ENCODE assay signal across 20 cellular contexts in genomic region chr11:132604446-132604845, GRCh38.
DNase-seq lines count a peak whose midpoint lies in the region; ATAC-seq and TF ChIP-seq lines count a peak whose summit lies in the region.
"Had no signal": no experiment of that assay in that cellular context is flagged by ENCODE, and none has a peak within 500 bp of the region (broad histone marks: within the 10 kb centered on the region; RNA-seq: fewer than 3 reads in every experiment).

No MANE protein-coding gene starts in this region.

- no peak overlapping the region for H3K56ac ChIP-seq in IMR-90 (ENCODE audit: extremely low read depth, insufficient read depth, low read length)

- CTCF ChIA-PET in IMR-90 (lab: Yijun Ruan, JAX) = interaction anchor here (1.0 to 1.6 kb wide), 2 partner anchors 11 to 28 kb away, joined by 3 to 4 read pairs; no protein-coding TSS in a partner anchor

- H4K91ac ChIP-seq in IMR-90 (ENCODE audit: insufficient read depth, low read depth, low read length) = peak overlapping the region; percentile 55; the same call in 1 of the 2 replicates

- H2BK15ac ChIP-seq in IMR-90 (ENCODE audit: low read depth, low read length) = no peak overlapping the region

- H3K23ac ChIP-seq in IMR-90 (ENCODE audit: low read depth, low read length) = no peak overlapping the region

- no peaks in the 10 kb centered on the region for H3K79me1 ChIP-seq in IMR-90 (ENCODE audit: low read depth in 1 of 2, low read length in 2 of 2)

- TF ChIP-seq POLR2A in IMR-90 (IDR thresholded peaks at IDR 0.05; ENCODE audit: low read depth, low read length) (no peak), sigmoid colon (IDR thresholded peaks at IDR 0.05) (no peak)

- H2AK9ac ChIP-seq in IMR-90 (replicated peaks; ENCODE audit: low read depth, low read length, poor library complexity) = no peak overlapping the region

- no peak overlapping the region for H3K4me3 ChIP-seq in AG10803 (ENCODE audit: low read length)
- H3K4me3 ChIP-seq in IMR-90 (ENCODE audit: insufficient read depth, low read depth, low read length) = no peak overlapping the region
- H3K4me3 ChIP-seq in epithelial cell of proximal tubule (ENCODE audit: low read depth, low read length) = no peak overlapping the region
- no peak overlapping the region for H3K4me3 ChIP-seq in sigmoid colon
- H3K4me3 ChIP-seq: esophagus muscularis mucosa, SJCRH30, skin epidermis had no signal

- peak overlapping the region; percentile 43 to 52; a peak in 1 of 4 replicates for H4K8ac ChIP-seq in IMR-90 (ENCODE audit: low read depth in 2 of 2, low read length in 2 of 2)

- no peaks in the 10 kb centered on the region for H4K20me1 ChIP-seq in IMR-90 (ENCODE audit: insufficient read depth, low read length)

- TF ChIP-seq EP300 in sigmoid colon (IDR thresholded peaks at IDR 0.05) = no peak

- H3K4me1 ChIP-seq in IMR-90 (ENCODE audit: control insufficient read depth, insufficient read depth, low read length) = peaks cover 7% of the 10 kb centered on the region; the same call in 1 of the 2 replicates
- no peaks in the 10 kb centered on the region for H3K4me1 ChIP-seq in sigmoid colon
- H3K4me1 ChIP-seq: esophagus muscularis mucosa, SJCRH30 had no signal

- H2BK120ac ChIP-seq in IMR-90 (ENCODE audit: low read depth, low read length) = peak overlapping the region; percentile 71

- peak overlapping the region; percentile 69; the same call in 1 of the 2 replicates for H3K18ac ChIP-seq in IMR-90 (ENCODE audit: low read depth, low read length)

- peak overlapping the region; percentile 59; the same call in 1 of the 2 replicates for H3K4me2 ChIP-seq in IMR-90 (ENCODE audit: low read depth, low read length)

- H3K36me3 ChIP-seq in IMR-90 (ENCODE audit: control insufficient read depth, insufficient read depth, low read length) = no peaks in the 10 kb centered on the region
- no peaks in the 10 kb centered on the region for H3K36me3 ChIP-seq in sigmoid colon
- H3K36me3 ChIP-seq: esophagus muscularis mucosa, SJCRH30 had no signal

- TF ChIP-seq CTCF in AG10803 (conservative IDR thresholded peaks at IDR 0.05; ENCODE audit: low read length) (no peak), IMR-90 (conservative IDR thresholded peaks at IDR 0.05; ENCODE audit: low read depth, low read length) (no peak), epithelial cell of proximal tubule (conservative IDR thresholded peaks at IDR 0.05; ENCODE audit: low read depth, low read length) (no peak), sigmoid colon (IDR thresholded peaks at IDR 0.05) (no peak)

- H3K9me3 ChIP-seq in IMR-90 (ENCODE audit: control insufficient read depth, insufficient read depth, low read length) = no peaks in the 10 kb centered on the region
- H3K9me3 ChIP-seq in sigmoid colon = no peaks in the 10 kb centered on the region
- H3K9me3 ChIP-seq: esophagus muscularis mucosa, SJCRH30 had no signal

- H3K27ac ChIP-seq in IMR-90 (ENCODE audit: insufficient read depth, low read length) = no peak overlapping the region
- H3K27ac ChIP-seq in sigmoid colon = no peak overlapping the region
- H3K27ac ChIP-seq: esophagus muscularis mucosa, SJCRH30, skin epidermis had no signal

- H4K5ac ChIP-seq in IMR-90 (ENCODE audit: low read depth, low read length) = no peak overlapping the region

- H2BK5ac ChIP-seq in IMR-90 (ENCODE audit: low read depth, low read length, poor library complexity, severe bottlenecking) = peak overlapping the region; percentile 67

- dilution Hi-C loops in IMR-90 (cut with HindIII; ENCODE audit: low sequenced_read_pairs, unreplicated experiment) = no loop called here

- in situ Hi-C loops in IMR-90 (cut with MboI; ENCODE audit: low sequenced_read_pairs) = no loop called here

- no peak for TF ChIP-seq RAD21 in IMR-90 (IDR thresholded peaks at IDR 0.05; ENCODE audit: low read length)

- POLR2A ChIA-PET in IMR-90 (lab: Charles Lee; ENCODE audit: unreplicated experiment) = no interaction called here

- intact Hi-C loops in IMR-90 (cut with micrococcal nuclease) (no loop called here), sigmoid colon (cut with DNase I) (no loop called here)

- H3K14ac ChIP-seq in IMR-90 (replicated peaks; ENCODE audit: low read depth, low read length) = no peak overlapping the region

- H3K9me1 ChIP-seq in IMR-90 (ENCODE audit: insufficient read depth, low read length) = no peaks in the 10 kb centered on the region

- ATAC-seq in IMR-90 (ENCODE audit: low read depth) (peak; percentile 73), HG03521 (IDR thresholded peaks at IDR 0.05; ENCODE audit: unreplicated experiment) (no peak)
- ATAC-seq: left lobe of liver had no signal

- H3K4ac ChIP-seq in IMR-90 (ENCODE audit: low read depth, low read length) = peak overlapping the region; percentile 49; the same call in 1 of the 2 replicates

- H3K27me3 ChIP-seq in IMR-90 (ENCODE audit: control insufficient read depth, insufficient read depth, low read length) (no peaks in the 10 kb centered on the region), sigmoid colon (peaks cover 0 to 4% (median 0%) of the 10 kb centered on the region in 3 donors)
- H3K27me3 ChIP-seq: SJCRH30 had no signal

- peak overlapping the region; percentile 73 for H2AFZ ChIP-seq in IMR-90 (replicated peaks; ENCODE audit: low read length, poor library complexity)

- H2AK5ac ChIP-seq in IMR-90 (ENCODE audit: low read depth, low read length) = no peak overlapping the region

- peak overlapping the region; percentile 61 for H2BK20ac ChIP-seq in IMR-90 (ENCODE audit: low read depth, low read length)

- no TSS peak for BruUV-seq in IMR-90 (replicated peaks; lab: Mats Ljungman, UMichigan)

- no peak overlapping the region for H3K9ac ChIP-seq in IMR-90 (ENCODE audit: low read depth, low read length)

- WGBS in IMR-90 (ENCODE audit: extremely low coverage in 2 of 2, insufficient read length in 1 of 2), 2 experiments = no CpG with 5 or more reads among the region's 2 CpGs
- 61 to 76% methylated on average over 2 of the region's 2 CpGs for WGBS in sigmoid colon, 2 donors

- DNase-seq in AG10803 (ENCODE audit: low read depth) = peak; percentile 86
- peak; percentile 63 for DNase-seq in IMR-90
- DNase-seq in epithelial cell of proximal tubule (ENCODE audit: low read depth) = peak; percentile 7
- DNase-seq in myocyte (ENCODE audit: low read depth) = peak; percentile 12
- no peak for DNase-seq in NCI-H2227 (lab: John Stamatoyannopoulos, UW; ENCODE audit: unreplicated experiment)
- no peak for DNase-seq in sigmoid colon
- no peak for DNase-seq in NCI-H1436 (lab: John Stamatoyannopoulos, UW)
- DNase-seq: activated CD4-positive, alpha-beta T cell treated with anti-CD3 and anti-CD28 coated beads for 1 hour; activated gamma-delta T cell treated with Interleukin-2 at 50 U/mL for 16 hours; aorta; MV-4-11; NCI-H2081 treated with DMSO at 0.1 percent for 48 hours; NCI-H524 treated with DMSO at 0.1 percent for 48 hours; occipital lobe; SJCRH30; stimulated activated CD4-positive, alpha-beta T cell treated with anti-CD3 and anti-CD28 coated beads, Interleukin-4, amount 100 ng/mL, for 1 hour had no signal

TF ChIP-seq in IMR-90, 13 proteins besides CTCF, POLR2A, EP300 and RAD21:
- TF ChIP-seq MXI1 (IDR thresholded peaks at IDR 0.05; ENCODE audit: borderline replicate concordance, low read depth, low read length) = no peak
- TF ChIP-seq BHLHE40 (IDR thresholded peaks at IDR 0.05; ENCODE audit: low read depth, low read length) = no peak
- no peak for TF ChIP-seq FOS (IDR thresholded peaks at IDR 0.05; ENCODE audit: low read depth, low read length)
- TF ChIP-seq RFX5 (IDR thresholded peaks at IDR 0.05; ENCODE audit: low read depth, low read length) = no peak
- TF ChIP-seq CEBPB (IDR thresholded peaks at IDR 0.05; ENCODE audit: low read depth, low read length) = no peak
- TF ChIP-seq MAFK (IDR thresholded peaks at IDR 0.05; ENCODE audit: low read depth, low read length) = no peak
- TF ChIP-seq CHD1 (IDR thresholded peaks at IDR 0.05; ENCODE audit: low read depth, low read length) = no peak
- TF ChIP-seq, protein P1, sequence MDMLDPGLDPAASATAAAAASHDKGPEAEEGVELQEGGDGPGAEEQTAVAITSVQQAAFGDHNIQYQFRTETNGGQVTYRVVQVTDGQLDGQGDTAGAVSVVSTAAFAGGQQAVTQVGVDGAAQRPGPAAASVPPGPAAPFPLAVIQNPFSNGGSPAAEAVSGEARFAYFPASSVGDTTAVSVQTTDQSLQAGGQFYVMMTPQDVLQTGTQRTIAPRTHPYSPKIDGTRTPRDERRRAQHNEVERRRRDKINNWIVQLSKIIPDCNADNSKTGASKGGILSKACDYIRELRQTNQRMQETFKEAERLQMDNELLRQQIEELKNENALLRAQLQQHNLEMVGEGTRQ (IDR thresholded peaks at IDR 0.05; ENCODE audit: low read depth, low read length) = no peak
- TF ChIP-seq RCOR1 (IDR thresholded peaks at IDR 0.05; ENCODE audit: insufficient replicate concordance, low read length) = no peak
- TF ChIP-seq NFE2L2 (IDR thresholded peaks at IDR 0.05; ENCODE audit: low read depth, low read length) = no peak
- no peak for TF ChIP-seq ELK1 (IDR thresholded peaks at IDR 0.05; ENCODE audit: borderline replicate concordance, low read depth, low read length)

Comparison
In these comparisons a context has a peak if more than half of its experiments do, and no peak if none do; other contexts are left out.
1. DNase-seq: peak in AG10803 (single experiment), IMR-90 (single experiment), epithelial cell of proximal tubule (single experiment) and myocyte (single experiment); none in NCI-H2227 (single experiment), sigmoid colon (single experiment) and NCI-H1436 (single experiment).